ENCODE assay signal across 26 cellular contexts in the genomic region with DNA sequence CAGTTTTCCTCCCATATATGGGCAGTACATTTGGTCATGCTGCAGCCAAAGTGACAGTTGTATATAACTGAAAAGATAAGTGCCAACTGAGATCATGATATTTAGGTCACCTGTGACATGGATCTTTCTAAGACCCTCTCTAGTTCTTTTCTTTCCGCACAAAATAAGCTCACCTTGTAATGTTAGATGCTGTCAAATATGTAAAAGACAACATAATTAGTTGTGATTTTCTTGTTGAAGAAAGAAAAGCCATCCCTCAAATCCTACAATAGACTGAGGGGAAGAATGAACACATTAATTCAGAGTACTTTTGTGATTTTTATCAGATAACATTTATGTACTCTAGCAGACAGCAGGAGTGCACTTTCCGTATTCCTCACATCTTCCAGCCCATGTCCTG.
"Had no signal": no experiment of that assay in that cellular context is flagged by ENCODE, and none has a peak within 500 bp of the region (broad histone marks: within the 10 kb centered on the region; RNA-seq: fewer than 3 reads in every experiment).

No MANE protein-coding gene starts in this region.

- ATAC-seq: stimulated activated effector memory CD8-positive, alpha-beta T cell treated with anti-CD3 and anti-CD28 coated beads, Interleukin-12 subunit alpha, Interleukin-12 subunit beta, amount 100 ng/mL, for 72 hours; stimulated activated memory B cell treated with anti-CD40 and anti-IgM and Interleukin-4, amounts not matched to agents 10 μg/mL and 1 μg/mL and 100 μg/mL, for 72 hours; stimulated activated naive B cell treated with anti-CD40 and anti-IgM and Interleukin-4, amounts not matched to agents 10 μg/mL and 1 μg/mL and 100 μg/mL, for 72 hours; stimulated activated naive CD8-positive, alpha-beta T cell treated with anti-CD3 and anti-CD28 coated beads, Interleukin-15, amount 100 ng/mL, for 72 hours; stimulated activated naive CD8-positive, alpha-beta T cell treated with anti-CD3 and anti-CD28 coated beads, Interleukin-15, Interleukin-2, amounts not matched to agents 100 U/mL and 50 U/mL, for 24 hours; upper lobe of right lung had no signal

- H3K9me3 ChIP-seq: stomach, testis, thoracic aorta, thyroid gland, tibial artery, tibial nerve, transverse colon, upper lobe of left lung, upper lobe of right lung, uterus, vagina had no signal

- H3K27me3 ChIP-seq: stomach, suprapubic skin, testis, thyroid gland, tibial artery, tibial nerve, transverse colon, upper lobe of left lung, upper lobe of right lung, uterus, vagina had no signal

- DNase-seq: stimulated activated CD4-positive, alpha-beta T cell treated with anti-CD3 and anti-CD28 coated beads, Interleukin-2, amount 100 ng/mL, for 48 hours; stimulated activated CD4-positive, alpha-beta T cell treated with anti-CD3 and anti-CD28 coated beads, Interleukin-4, amount 100 ng/mL, for 1 hour; stimulated activated CD4-positive, alpha-beta T cell treated with anti-CD3 and anti-CD28 coated beads, Interleukin-4, amount 100 ng/mL, for 24 hours; stimulated activated CD4-positive, alpha-beta T cell treated with anti-CD3 and anti-CD28 coated beads, Interleukin-4, amount 100 ng/mL, for 4 hours; stimulated activated CD8-positive, alpha-beta memory T cell treated with anti-CD3 and anti-CD28 coated beads, Interleukin-4, amount 100 ng/mL, for 48 hours; stimulated activated naive B cell treated with anti-CD40 and anti-IgM and Interleukin-4, amounts not matched to agents 10 μg/mL and 1 μg/mL and 100 μg/mL, for 72 hours; stimulated activated naive CD4-positive, alpha-beta T cell; stimulated activated naive CD4-positive, alpha-beta T cell treated with Interleukin-2 at 50 U/mL for 16 hours; stimulated activated naive CD8-positive, alpha-beta T cell treated with anti-CD3 and anti-CD28 coated beads, Interleukin-15, amount 100 ng/mL, for 72 hours; stimulated activated naive CD8-positive, alpha-beta T cell treated with anti-CD3 and anti-CD28 coated beads, Interleukin-15, Interleukin-2, amounts not matched to agents 100 U/mL and 50 U/mL, for 24 hours; stomach; substantia nigra; testis; thyroid gland; tibial artery; transverse colon; trophoblast cell; upper lobe of left lung; upper lobe of right lung; uterus had no signal

- H3K36me3 ChIP-seq: stomach, suprapubic skin, thoracic aorta, thyroid gland, tibial nerve, transverse colon, upper lobe of left lung, upper lobe of right lung, uterus, vagina had no signal

- H3K27ac ChIP-seq: stomach, suprapubic skin, testis, thoracic aorta, thyroid gland, tibial artery, tibial nerve, transverse colon, upper lobe of left lung, upper lobe of right lung, uterus, vagina had no signal

- H3K4me3 ChIP-seq: stomach, suprapubic skin, testis, thoracic aorta, thyroid gland, tibial artery, tibial nerve, transverse colon, upper lobe of left lung, upper lobe of right lung, uterus, vagina had no signal
